In the genomic region with DNA sequence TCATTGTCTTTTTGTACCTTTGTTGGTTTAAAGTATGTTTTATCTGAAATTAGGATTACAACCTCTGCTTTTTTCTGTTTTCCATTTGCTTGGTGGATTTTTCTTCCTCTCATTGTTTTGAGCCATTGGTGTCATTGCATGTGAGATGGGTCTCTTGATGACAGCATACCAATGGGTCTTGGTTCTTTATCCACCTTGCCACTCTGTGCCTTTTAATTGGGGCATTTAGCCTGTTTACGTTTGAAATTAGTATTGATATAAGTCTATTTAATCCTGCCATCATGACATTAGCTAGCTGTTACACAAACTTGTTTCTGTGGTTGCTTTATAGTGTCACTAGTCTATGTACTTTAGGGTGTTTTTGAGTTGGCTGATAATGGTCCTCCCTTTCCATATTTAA, we compare ENCODE assay signal across 8 cellular contexts.
"Had no signal": no experiment of that assay in that cellular context is flagged by ENCODE, and none has a peak within 500 bp of the region (broad histone marks: within the 10 kb centered on the region; RNA-seq: fewer than 3 reads in every experiment).

No MANE protein-coding gene starts in this region.

- FAIRE-seq: G401.6, GM12878, GM12891, GM12892, GM18507, GM19239 had no signal

- DNase-seq: GDM1, GF-D8 had no signal

- H3K4me3 ChIP-seq: GM12878 had no signal

- ATAC-seq: GM12878 had no signal
